In the genomic region with DNA sequence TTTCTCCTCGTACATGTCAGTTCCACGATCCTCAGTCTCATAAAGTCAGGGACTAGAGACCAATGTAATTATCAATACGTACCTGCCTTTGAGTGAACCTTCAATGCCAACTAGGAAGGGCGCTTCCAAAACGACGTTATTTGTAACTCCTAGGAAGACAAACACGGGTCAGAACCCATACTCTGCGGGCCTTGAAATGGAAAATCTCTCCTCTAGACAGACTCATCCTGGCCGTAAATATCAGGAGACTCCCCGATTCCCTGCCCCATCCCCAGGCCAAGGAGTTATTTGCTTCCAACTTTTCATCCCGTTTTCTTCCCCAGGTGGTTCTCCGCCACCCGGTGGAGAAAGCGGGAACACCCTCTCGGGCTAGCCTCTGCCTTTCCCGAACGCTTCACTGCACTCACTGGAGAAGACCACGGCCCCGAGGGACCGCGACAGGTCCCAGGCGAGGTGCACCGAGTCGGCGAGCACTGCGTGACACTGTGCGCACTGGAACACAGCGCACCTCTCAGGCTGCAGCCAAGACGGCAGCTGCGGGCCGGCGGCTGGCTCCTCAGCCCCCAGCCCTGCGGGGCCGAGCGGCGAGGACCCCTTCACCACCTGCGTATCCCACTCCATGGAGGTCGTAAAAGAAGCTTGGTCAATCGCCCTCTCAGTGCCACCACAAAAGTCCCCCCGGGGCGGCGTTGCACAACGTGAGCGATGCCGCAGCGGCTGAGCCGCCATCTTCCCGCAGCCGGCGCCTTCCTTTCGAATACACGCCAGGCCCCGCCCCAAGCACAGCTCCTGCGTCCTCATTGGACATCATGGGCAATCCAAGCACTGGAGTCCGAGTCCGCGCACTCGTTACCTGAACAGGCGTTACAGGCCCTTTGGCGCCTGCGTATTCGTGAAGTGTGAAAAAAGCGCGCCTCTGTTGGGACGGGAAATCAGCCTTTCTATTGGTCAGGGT, we compare ENCODE assay signal across 1 cellular context.
A peak's percentile ranks its signal among the peaks of the same experiment; 100 is the strongest.
TF ChIP-seq lines count a peak whose summit lies in the region.

A gene (minus strand): TSS at position 759 of the 955 bp plus-strand sequence. CDS start 30 bp downstream, at position 729.

TF ChIP-seq in K562, 482 proteins besides CTCF, POLR2A, EP300 and RAD21 (continued from another document and continues in another):
- TF ChIP-seq MBD2 (IDR thresholded peaks at IDR 0.05; ENCODE audit: borderline replicate concordance, low read depth), result peak; percentile 68
- TF ChIP-seq XRCC4 (IDR thresholded peaks at IDR 0.05; ENCODE audit: extremely low read depth, insufficient read depth, insufficient read length), result no peak
- TF ChIP-seq, protein P1, sequence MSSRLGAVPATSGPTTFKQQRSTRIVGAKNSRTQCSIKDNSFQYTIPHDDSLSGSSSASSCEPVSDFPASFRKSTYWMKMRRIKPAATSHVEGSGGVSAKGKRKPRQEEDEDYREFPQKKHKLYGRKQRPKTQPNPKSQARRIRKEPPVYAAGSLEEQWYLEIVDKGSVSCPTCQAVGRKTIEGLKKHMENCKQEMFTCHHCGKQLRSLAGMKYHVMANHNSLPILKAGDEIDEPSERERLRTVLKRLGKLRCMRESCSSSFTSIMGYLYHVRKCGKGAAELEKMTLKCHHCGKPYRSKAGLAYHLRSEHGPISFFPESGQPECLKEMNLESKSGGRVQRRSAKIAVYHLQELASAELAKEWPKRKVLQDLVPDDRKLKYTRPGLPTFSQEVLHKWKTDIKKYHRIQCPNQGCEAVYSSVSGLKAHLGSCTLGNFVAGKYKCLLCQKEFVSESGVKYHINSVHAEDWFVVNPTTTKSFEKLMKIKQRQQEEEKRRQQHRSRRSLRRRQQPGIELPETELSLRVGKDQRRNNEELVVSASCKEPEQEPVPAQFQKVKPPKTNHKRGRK (tag; IDR thresholded peaks at IDR 0.05), result no peak
- TF ChIP-seq OTX1 (CRISPR knock-in tag; IDR thresholded peaks at IDR 0.05), result no peak
- TF ChIP-seq RAD51 (IDR thresholded peaks at IDR 0.05; ENCODE audit: borderline replicate concordance, low read depth), result no peak
- peak; percentile 86; the same call in 1 of the 2 replicates for TF ChIP-seq HLTF (IDR thresholded peaks at IDR 0.05)
- TF ChIP-seq PTRF (tag; IDR thresholded peaks at IDR 0.05), result no peak
- TF ChIP-seq JUND (IDR thresholded peaks at IDR 0.05; ENCODE audit: borderline replicate concordance, low read depth, low read length), result 0 out of 2 replicates have a peak, but pooled peaks have one; percentile 33
- 0 out of 3 replicates have a peak, but pooled peaks have one; percentile 26 for TF ChIP-seq JUND (tag; IDR thresholded peaks at IDR 0.05; ENCODE audit: borderline replicate concordance, low read depth, low read length)
- TF ChIP-seq TCF7L2 (IDR thresholded peaks at IDR 0.05; ENCODE audit: low read depth, low read length), result 0 out of 2 replicates have a peak, but pooled peaks have one; percentile 8
- TF ChIP-seq IFI16 (CRISPR knock-in tag; IDR thresholded peaks at IDR 0.05), result no peak
- TF ChIP-seq SMAD1 (IDR thresholded peaks at IDR 0.05; ENCODE audit: low read depth, low read length, partially characterized antibody), result no peak
- TF ChIP-seq ZNF644 (tag; IDR thresholded peaks at IDR 0.05; ENCODE audit: low read depth), result no peak
- no peak for TF ChIP-seq BDP1 (IDR thresholded peaks at IDR 0.05; ENCODE audit: insufficient read depth, insufficient read length)
- TF ChIP-seq MTA3 (IDR thresholded peaks at IDR 0.05; ENCODE audit: borderline replicate concordance), result peak; percentile 93; the same call in 1 of the 2 replicates
- TF ChIP-seq, protein P2, sequence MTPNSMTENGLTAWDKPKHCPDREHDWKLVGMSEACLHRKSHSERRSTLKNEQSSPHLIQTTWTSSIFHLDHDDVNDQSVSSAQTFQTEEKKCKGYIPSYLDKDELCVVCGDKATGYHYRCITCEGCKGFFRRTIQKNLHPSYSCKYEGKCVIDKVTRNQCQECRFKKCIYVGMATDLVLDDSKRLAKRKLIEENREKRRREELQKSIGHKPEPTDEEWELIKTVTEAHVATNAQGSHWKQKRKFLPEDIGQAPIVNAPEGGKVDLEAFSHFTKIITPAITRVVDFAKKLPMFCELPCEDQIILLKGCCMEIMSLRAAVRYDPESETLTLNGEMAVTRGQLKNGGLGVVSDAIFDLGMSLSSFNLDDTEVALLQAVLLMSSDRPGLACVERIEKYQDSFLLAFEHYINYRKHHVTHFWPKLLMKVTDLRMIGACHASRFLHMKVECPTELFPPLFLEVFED (CRISPR knock-in tag; conservative IDR thresholded peaks at IDR 0.05), result no peak
- TF ChIP-seq, protein P3, sequence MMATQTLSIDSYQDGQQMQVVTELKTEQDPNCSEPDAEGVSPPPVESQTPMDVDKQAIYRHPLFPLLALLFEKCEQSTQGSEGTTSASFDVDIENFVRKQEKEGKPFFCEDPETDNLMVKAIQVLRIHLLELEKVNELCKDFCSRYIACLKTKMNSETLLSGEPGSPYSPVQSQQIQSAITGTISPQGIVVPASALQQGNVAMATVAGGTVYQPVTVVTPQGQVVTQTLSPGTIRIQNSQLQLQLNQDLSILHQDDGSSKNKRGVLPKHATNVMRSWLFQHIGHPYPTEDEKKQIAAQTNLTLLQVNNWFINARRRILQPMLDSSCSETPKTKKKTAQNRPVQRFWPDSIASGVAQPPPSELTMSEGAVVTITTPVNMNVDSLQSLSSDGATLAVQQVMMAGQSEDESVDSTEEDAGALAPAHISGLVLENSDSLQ (IDR thresholded peaks at IDR 0.05), result no peak
- TF ChIP-seq CHCHD3 (CRISPR knock-in tag; IDR thresholded peaks at IDR 0.05), result 0 out of 2 replicates have a peak, but pooled peaks have one; percentile 74
- no peak for TF ChIP-seq SRSF7 (optimal IDR thresholded peaks at IDR 0.05; ENCODE audit: low read depth, low read length)
- no peak for TF ChIP-seq TCFL5 (CRISPR knock-in tag; conservative IDR thresholded peaks at IDR 0.05)
- TF ChIP-seq ZNF184 (CRISPR knock-in tag; IDR thresholded peaks at IDR 0.05), result no peak
- TF ChIP-seq HNRNPK (IDR thresholded peaks at IDR 0.05; ENCODE audit: low read depth, low read length, poor library complexity, severe bottlenecking), result no peak
- TF ChIP-seq GTF2E2 (tag; IDR thresholded peaks at IDR 0.05), result no peak
- TF ChIP-seq ZNF253 (CRISPR knock-in tag; conservative IDR thresholded peaks at IDR 0.05), result no peak
- TF ChIP-seq NR1H2 (CRISPR knock-in tag; IDR thresholded peaks at IDR 0.05), result no peak
- TF ChIP-seq ZNF146 (CRISPR knock-in tag; IDR thresholded peaks at IDR 0.05; ENCODE audit: unreplicated experiment), result no peak
- no peak for TF ChIP-seq PURB (CRISPR knock-in tag; IDR thresholded peaks at IDR 0.05; ENCODE audit: low read depth)
- TF ChIP-seq ZC3H11A (IDR thresholded peaks at IDR 0.05; ENCODE audit: low read depth, low read length), result no peak
- TF ChIP-seq, protein P4, sequence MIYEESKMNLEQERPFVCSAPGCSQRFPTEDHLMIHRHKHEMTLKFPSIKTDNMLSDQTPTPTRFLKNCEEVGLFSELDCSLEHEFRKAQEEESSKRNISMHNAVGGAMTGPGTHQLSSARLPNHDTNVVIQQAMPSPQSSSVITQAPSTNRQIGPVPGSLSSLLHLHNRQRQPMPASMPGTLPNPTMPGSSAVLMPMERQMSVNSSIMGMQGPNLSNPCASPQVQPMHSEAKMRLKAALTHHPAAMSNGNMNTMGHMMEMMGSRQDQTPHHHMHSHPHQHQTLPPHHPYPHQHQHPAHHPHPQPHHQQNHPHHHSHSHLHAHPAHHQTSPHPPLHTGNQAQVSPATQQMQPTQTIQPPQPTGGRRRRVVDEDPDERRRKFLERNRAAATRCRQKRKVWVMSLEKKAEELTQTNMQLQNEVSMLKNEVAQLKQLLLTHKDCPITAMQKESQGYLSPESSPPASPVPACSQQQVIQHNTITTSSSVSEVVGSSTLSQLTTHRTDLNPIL (CRISPR knock-in tag; IDR thresholded peaks at IDR 0.05), result no peak
- no peak; the same call in none of the 2 replicates for TF ChIP-seq ZEB2 (IDR thresholded peaks at IDR 0.05)
- peak; percentile 93 for TF ChIP-seq TAF7 (tag; IDR thresholded peaks at IDR 0.05)
- no peak for TF ChIP-seq HDAC8 (tag; IDR thresholded peaks at IDR 0.05)
- 0 out of 2 replicates have a peak, but pooled peaks have one; percentile 46 for TF ChIP-seq MXI1 (IDR thresholded peaks at IDR 0.05; ENCODE audit: low read depth, low read length)
- TF ChIP-seq, protein P5, sequence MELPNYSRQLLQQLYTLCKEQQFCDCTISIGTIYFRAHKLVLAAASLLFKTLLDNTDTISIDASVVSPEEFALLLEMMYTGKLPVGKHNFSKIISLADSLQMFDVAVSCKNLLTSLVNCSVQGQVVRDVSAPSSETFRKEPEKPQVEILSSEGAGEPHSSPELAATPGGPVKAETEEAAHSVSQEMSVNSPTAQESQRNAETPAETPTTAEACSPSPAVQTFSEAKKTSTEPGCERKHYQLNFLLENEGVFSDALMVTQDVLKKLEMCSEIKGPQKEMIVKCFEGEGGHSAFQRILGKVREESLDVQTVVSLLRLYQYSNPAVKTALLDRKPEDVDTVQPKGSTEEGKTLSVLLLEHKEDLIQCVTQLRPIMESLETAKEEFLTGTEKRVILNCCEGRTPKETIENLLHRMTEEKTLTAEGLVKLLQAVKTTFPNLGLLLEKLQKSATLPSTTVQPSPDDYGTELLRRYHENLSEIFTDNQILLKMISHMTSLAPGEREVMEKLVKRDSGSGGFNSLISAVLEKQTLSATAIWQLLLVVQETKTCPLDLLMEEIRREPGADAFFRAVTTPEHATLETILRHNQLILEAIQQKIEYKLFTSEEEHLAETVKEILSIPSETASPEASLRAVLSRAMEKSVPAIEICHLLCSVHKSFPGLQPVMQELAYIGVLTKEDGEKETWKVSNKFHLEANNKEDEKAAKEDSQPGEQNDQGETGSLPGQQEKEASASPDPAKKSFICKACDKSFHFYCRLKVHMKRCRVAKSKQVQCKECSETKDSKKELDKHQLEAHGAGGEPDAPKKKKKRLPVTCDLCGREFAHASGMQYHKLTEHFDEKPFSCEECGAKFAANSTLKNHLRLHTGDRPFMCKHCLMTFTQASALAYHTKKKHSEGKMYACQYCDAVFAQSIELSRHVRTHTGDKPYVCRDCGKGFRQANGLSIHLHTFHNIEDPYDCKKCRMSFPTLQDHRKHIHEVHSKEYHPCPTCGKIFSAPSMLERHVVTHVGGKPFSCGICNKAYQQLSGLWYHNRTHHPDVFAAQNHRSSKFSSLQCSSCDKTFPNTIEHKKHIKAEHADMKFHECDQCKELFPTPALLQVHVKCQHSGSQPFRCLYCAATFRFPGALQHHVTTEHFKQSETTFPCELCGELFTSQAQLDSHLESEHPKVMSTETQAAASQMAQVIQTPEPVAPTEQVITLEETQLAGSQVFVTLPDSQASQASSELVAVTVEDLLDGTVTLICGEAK (IDR thresholded peaks at IDR 0.05), result no peak
- TF ChIP-seq, protein P5 (CRISPR knock-in tag; IDR thresholded peaks at IDR 0.05), result no peak
- no peak for TF ChIP-seq RFX1 (IDR thresholded peaks at IDR 0.05)
- TF ChIP-seq ZZZ3 (IDR thresholded peaks at IDR 0.05), result no peak
- no peak for TF ChIP-seq NCOA2 (IDR thresholded peaks at IDR 0.05; ENCODE audit: partially characterized antibody in 2 of 2)
- TF ChIP-seq DACH1 (IDR thresholded peaks at IDR 0.05; ENCODE audit: partially characterized antibody), result no peak
- TF ChIP-seq, protein P6, sequence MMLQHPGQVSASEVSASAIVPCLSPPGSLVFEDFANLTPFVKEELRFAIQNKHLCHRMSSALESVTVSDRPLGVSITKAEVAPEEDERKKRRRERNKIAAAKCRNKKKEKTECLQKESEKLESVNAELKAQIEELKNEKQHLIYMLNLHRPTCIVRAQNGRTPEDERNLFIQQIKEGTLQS (IDR thresholded peaks at IDR 0.05), result no peak
- TF ChIP-seq, protein P6 (CRISPR knock-in tag; conservative IDR thresholded peaks at IDR 0.05), result peak; percentile 82
- no peak for TF ChIP-seq NR3C1 (CRISPR knock-in tag; IDR thresholded peaks at IDR 0.05)
- no peak for TF ChIP-seq SNRNP70 (optimal IDR thresholded peaks at IDR 0.05; ENCODE audit: low read depth, low read length)
- TF ChIP-seq TOE1 (IDR thresholded peaks at IDR 0.05; ENCODE audit: borderline replicate concordance), result no peak; the same call in 1 of the 2 replicates
- TF ChIP-seq TOE1 (CRISPR knock-in tag; IDR thresholded peaks at IDR 0.05; ENCODE audit: borderline replicate concordance, low read depth), result no peak
- TF ChIP-seq SRF (CRISPR knock-in tag; IDR thresholded peaks at IDR 0.05), result peak in 1 of 2 experiments; percentile 56; a peak in 1 of 4 replicates
- TF ChIP-seq, protein P7, sequence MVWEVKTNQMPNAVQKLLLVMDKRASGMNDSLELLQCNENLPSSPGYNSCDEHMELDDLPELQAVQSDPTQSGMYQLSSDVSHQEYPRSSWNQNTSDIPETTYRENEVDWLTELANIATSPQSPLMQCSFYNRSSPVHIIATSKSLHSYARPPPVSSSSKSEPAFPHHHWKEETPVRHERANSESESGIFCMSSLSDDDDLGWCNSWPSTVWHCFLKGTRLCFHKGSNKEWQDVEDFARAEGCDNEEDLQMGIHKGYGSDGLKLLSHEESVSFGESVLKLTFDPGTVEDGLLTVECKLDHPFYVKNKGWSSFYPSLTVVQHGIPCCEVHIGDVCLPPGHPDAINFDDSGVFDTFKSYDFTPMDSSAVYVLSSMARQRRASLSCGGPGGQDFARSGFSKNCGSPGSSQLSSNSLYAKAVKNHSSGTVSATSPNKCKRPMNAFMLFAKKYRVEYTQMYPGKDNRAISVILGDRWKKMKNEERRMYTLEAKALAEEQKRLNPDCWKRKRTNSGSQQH (CRISPR knock-in tag; IDR thresholded peaks at IDR 0.05), result no peak
- TF ChIP-seq ZNF12 (CRISPR knock-in tag; IDR thresholded peaks at IDR 0.05), result no peak
- TF ChIP-seq HCFC1 (IDR thresholded peaks at IDR 0.05; ENCODE audit: low read depth, low read length), result peak; percentile 44; the same call in 1 of the 2 replicates
